29 cellular contexts compared by ENCODE assay signal in the genomic region with DNA sequence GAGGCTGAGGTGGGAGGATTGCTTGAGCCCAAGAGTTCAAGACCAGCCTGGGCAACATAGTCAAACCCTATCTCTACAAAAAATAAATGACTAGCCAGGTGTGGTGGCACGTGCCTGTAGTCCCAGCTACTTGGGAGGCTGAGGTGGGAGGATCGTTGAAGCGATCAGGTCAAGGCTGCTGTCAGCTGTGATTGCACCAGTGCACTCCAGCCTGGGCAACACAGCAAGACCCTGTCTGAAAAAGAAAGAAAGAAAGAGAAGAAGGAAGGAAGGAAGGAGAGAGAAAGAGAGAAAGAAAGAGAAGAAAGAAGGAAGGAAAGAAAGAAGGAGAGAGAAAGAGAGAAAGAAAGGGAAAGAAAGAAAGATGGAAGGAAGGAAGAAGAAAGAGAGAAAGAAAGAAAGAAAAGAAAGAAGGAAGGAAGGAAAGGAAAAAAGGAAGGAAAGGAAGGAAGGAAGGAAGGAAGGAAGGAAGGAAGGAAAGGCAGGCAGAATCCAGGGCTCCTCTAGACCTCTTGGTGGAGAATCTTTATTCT.
"Had no signal": no experiment of that assay in that cellular context is flagged by ENCODE, and none has a peak within 500 bp of the region (broad histone marks: within the 10 kb centered on the region; RNA-seq: fewer than 3 reads in every experiment).

No MANE protein-coding gene starts in this region.

- H3K4me3 Mint-ChIP-seq: immature natural killer cell; naive thymus-derived CD8-positive, alpha-beta T cell; nephron; neural crest cell; stimulated activated naive B cell treated with anti-CD40 and anti-IgM and Interleukin-4, amounts not matched to agents 10 μg/mL and 1 μg/mL and 100 μg/mL, for 72 hours had no signal

- H3K27ac Mint-ChIP-seq: progenitor cell of endocrine pancreas; stimulated activated naive B cell treated with anti-CD40 and anti-IgM and Interleukin-4, amounts not matched to agents 10 μg/mL and 1 μg/mL and 100 μg/mL, for 72 hours had no signal

- H3K9me3 Mint-ChIP-seq: immature natural killer cell, neural crest cell had no signal

- H3K27ac ChIP-seq: left lung, lower lobe of right lung, neutrophil, ovary, right atrium auricular region, skin epidermis, stomach, testis, thyroid gland, transverse colon, upper lobe of left lung, vagina had no signal

- DNase-seq: hypothalamus; immature natural killer cell; kidney; left colon; lower lobe of right lung; mammary epithelial cell; mesenchymal stem cell; naive thymus-derived CD8-positive, alpha-beta T cell; ovary; stimulated activated CD4-positive, alpha-beta T cell treated with anti-CD3 and anti-CD28 coated beads, Interleukin-12 subunit alpha, Interleukin-12 subunit beta, amount 100 ng/mL, for 4 hours; stimulated activated CD4-positive, alpha-beta T cell treated with anti-CD3 and anti-CD28 coated beads, Interleukin-15, amount 100 ng/mL, for 24 hours; stimulated activated CD4-positive, alpha-beta T cell treated with anti-CD3 and anti-CD28 coated beads, Interleukin-2, amount 100 ng/mL, for 24 hours; stimulated activated CD4-positive, alpha-beta T cell treated with anti-CD3 and anti-CD28 coated beads, Interleukin-4, amount 100 ng/mL, for 1 hour; stimulated activated naive B cell treated with anti-CD40 and anti-IgM and Interleukin-4, amounts not matched to agents 10 μg/mL and 1 μg/mL and 100 μg/mL, for 72 hours; stimulated activated naive CD8-positive, alpha-beta T cell treated with anti-CD3 and anti-CD28 coated beads, Interleukin-15, Interleukin-2, amounts not matched to agents 100 U/mL and 50 U/mL, for 24 hours; stomach; testis; thyroid gland; transverse colon had no signal

- H3K27me3 ChIP-seq: ovary, testis, thyroid gland, vagina had no signal

- ATAC-seq: left colon; left lung; lower lobe of right lung; naive thymus-derived CD8-positive, alpha-beta T cell; sciatic nerve; stimulated activated naive B cell treated with anti-CD40 and anti-IgM and Interleukin-4, amounts not matched to agents 10 μg/mL and 1 μg/mL and 100 μg/mL, for 72 hours; stimulated activated naive CD8-positive, alpha-beta T cell treated with anti-CD3 and anti-CD28 coated beads, Interleukin-15, Interleukin-2, amounts not matched to agents 100 U/mL and 50 U/mL, for 24 hours had no signal

- H3K9me3 ChIP-seq: left lung, lower lobe of right lung, neutrophil, ovary, right atrium auricular region, stomach, testis, thyroid gland, transverse colon, upper lobe of left lung, vagina had no signal

- H3K36me3 Mint-ChIP-seq: naive thymus-derived CD8-positive, alpha-beta T cell; stimulated activated naive B cell treated with anti-CD40 and anti-IgM and Interleukin-4, amounts not matched to agents 10 μg/mL and 1 μg/mL and 100 μg/mL, for 72 hours had no signal

- H3K4me3 ChIP-seq: left lung, lower lobe of right lung, ovary, right atrium auricular region, skin epidermis, stomach, testis, thyroid gland, transverse colon, upper lobe of left lung, vagina had no signal

- H3K36me3 ChIP-seq: left lung, lower lobe of right lung, neutrophil, ovary, right atrium auricular region, stomach, thyroid gland, transverse colon, upper lobe of left lung, vagina had no signal
